ENCODE assay signal across 8 cellular contexts in genomic region chr19:46529622-46530451, GRCh38. TPM values are rescaled to one million over a fixed set of nuclear protein-coding genes. Genes with fewer than 3 reads are reported as not detected.
DNase-seq lines count a peak whose midpoint lies in the region; ATAC-seq, FAIRE-seq and TF ChIP-seq lines count a peak whose summit lies in the region.

No MANE protein-coding gene starts in this region.

- peak; percentile 72 for DNase-seq in D721Med (ENCODE audit: insufficient read length, low spot score)
- DNase-seq in HuH-7.5 (ENCODE audit: low spot score): peak; percentile 65
- no peak for DNase-seq in RWPE2 (ENCODE audit: low spot score)
- peak; percentile 57 for DNase-seq in activated T-helper 2 cell treated with anti-CD3 and anti-CD28 coated beads, Interferon-gamma antibody, Interleukin-2, Interleukin-4, amounts not matched to agents 10 μg/mL and 5 μg/mL and 100 μg/mL, durations not matched to agents 14 hours and 24 hours and 36 hours (ENCODE audit: low spot score)
- peak; percentile 69 for DNase-seq in fibroblast of villous mesenchyme (ENCODE audit: low read depth)
- peak; percentile 76 for DNase-seq in ureter (ENCODE audit: low spot score)

- H3K36me3 Mint-ChIP-seq in activated T-helper 2 cell treated with anti-CD3 and anti-CD28 coated beads, Interferon-gamma antibody, Interleukin-2, Interleukin-4, amounts not matched to agents 10 μg/mL and 5 μg/mL and 100 μg/mL, durations not matched to agents 14 hours and 24 hours and 36 hours (ENCODE audit: low read depth): peaks cover 5% of the 10 kb centered on the region

- no peak overlapping the region for H3K4me3 ChIP-seq in RWPE2 (ENCODE audit: severe bottlenecking)
- no peak overlapping the region for H3K4me3 ChIP-seq in fibroblast of villous mesenchyme (ENCODE audit: low read depth, low read length)
- no peak overlapping the region for H3K4me3 ChIP-seq in parathyroid adenoma (ENCODE audit: low read depth, low read length)

- H3K4me1 Mint-ChIP-seq in activated T-helper 2 cell treated with anti-CD3 and anti-CD28 coated beads, Interferon-gamma antibody, Interleukin-2, Interleukin-4, amounts not matched to agents 10 μg/mL and 5 μg/mL and 100 μg/mL, durations not matched to agents 14 hours and 24 hours and 36 hours (ENCODE audit: low read depth): peaks cover 14% of the 10 kb centered on the region

- TF ChIP-seq CTCF in D721Med (IDR thresholded peaks at IDR 0.05; ENCODE audit: insufficient read depth, missing control alignments): peak; percentile 93
- peak; percentile 86 for TF ChIP-seq CTCF in RWPE2 (IDR thresholded peaks at IDR 0.05; ENCODE audit: poor library complexity, severe bottlenecking)
- peak; percentile 92 for TF ChIP-seq CTCF in fibroblast of villous mesenchyme (IDR thresholded peaks at IDR 0.05; ENCODE audit: insufficient read depth, low read depth, low read length)
- TF ChIP-seq CTCF in parathyroid adenoma (IDR thresholded peaks at IDR 0.05): peak; percentile 96

- FAIRE-seq in D721Med (lab: Jason Lieb, UNC): peak; percentile 41

- H3K4me2 ChIP-seq in parathyroid adenoma (ENCODE audit: low read length): no peak overlapping the region

- ATAC-seq in RWPE2 (ENCODE audit: low read depth): peak; percentile 60
- no peak for ATAC-seq in HG02610 (IDR thresholded peaks at IDR 0.05; ENCODE audit: unreplicated experiment)

- H3K79me2 ChIP-seq in parathyroid adenoma: no peaks in the 10 kb centered on the region

- H3K9me3 ChIP-seq in RWPE2 (ENCODE audit: severe bottlenecking) (no peaks in the 10 kb centered on the region), parathyroid adenoma (ENCODE audit: control insufficient read depth, low read length) (no peaks in the 10 kb centered on the region)

- intact Hi-C loops in activated T-helper 2 cell treated with anti-CD3 and anti-CD28 coated beads, Interferon-gamma antibody, Interleukin-2, Interleukin-4, amounts not matched to agents 10 μg/mL and 5 μg/mL and 100 μg/mL, durations not matched to agents 14 hours and 24 hours and 36 hours (cut with micrococcal nuclease): loop anchor here (1.0 to 5.0 kb wide), 4 partner anchors 12 to 222 kb away; no protein-coding TSS in a partner anchor

- no peak overlapping the region for H3K27ac Mint-ChIP-seq in activated T-helper 2 cell treated with anti-CD3 and anti-CD28 coated beads, Interferon-gamma antibody, Interleukin-2, Interleukin-4, amounts not matched to agents 10 μg/mL and 5 μg/mL and 100 μg/mL, durations not matched to agents 14 hours and 24 hours and 36 hours

- H3K4me1 ChIP-seq in RWPE2 (ENCODE audit: insufficient read depth, poor library complexity, severe bottlenecking) (peaks cover 9% of the 10 kb centered on the region), parathyroid adenoma (peaks cover 3% of the 10 kb centered on the region)

- H3K4me3 Mint-ChIP-seq in activated T-helper 2 cell treated with anti-CD3 and anti-CD28 coated beads, Interferon-gamma antibody, Interleukin-2, Interleukin-4, amounts not matched to agents 10 μg/mL and 5 μg/mL and 100 μg/mL, durations not matched to agents 14 hours and 24 hours and 36 hours (ENCODE audit: low read depth): no peak overlapping the region

- H3K27me3 ChIP-seq in RWPE2 (ENCODE audit: insufficient read depth, poor library complexity, severe bottlenecking) (no peaks in the 10 kb centered on the region), parathyroid adenoma (ENCODE audit: control insufficient read depth, insufficient read depth, low read length) (no peaks in the 10 kb centered on the region)

- no peaks in the 10 kb centered on the region for H3K36me3 ChIP-seq in RWPE2 (ENCODE audit: low read depth)
- no peaks in the 10 kb centered on the region for H3K36me3 ChIP-seq in parathyroid adenoma (ENCODE audit: control insufficient read depth, insufficient read depth, low read length)

- H3K27me3 Mint-ChIP-seq in activated T-helper 2 cell treated with anti-CD3 and anti-CD28 coated beads, Interferon-gamma antibody, Interleukin-2, Interleukin-4, amounts not matched to agents 10 μg/mL and 5 μg/mL and 100 μg/mL, durations not matched to agents 14 hours and 24 hours and 36 hours (ENCODE audit: low read depth): peaks cover under 1% of the 10 kb centered on the region

- H2AFZ ChIP-seq in parathyroid adenoma: peak overlapping the region; percentile 29

- H3K9me3 Mint-ChIP-seq in activated T-helper 2 cell treated with anti-CD3 and anti-CD28 coated beads, Interferon-gamma antibody, Interleukin-2, Interleukin-4, amounts not matched to agents 10 μg/mL and 5 μg/mL and 100 μg/mL, durations not matched to agents 14 hours and 24 hours and 36 hours: peaks cover 13% of the 10 kb centered on the region

- H3K27ac ChIP-seq in RWPE2 (ENCODE audit: poor library complexity, severe bottlenecking): no peak overlapping the region
- H3K27ac ChIP-seq in parathyroid adenoma: no peak overlapping the region

- H3K9ac ChIP-seq in parathyroid adenoma: no peak overlapping the region

RNA-seq across cellular contexts. Expression of gene PNMA8B, which starts 34.2 kb away (rescaled TPM):
- total RNA-seq in activated T-helper 2 cell treated with anti-CD3 and anti-CD28 coated beads, Interferon-gamma antibody, Interleukin-2, Interleukin-4, amounts not matched to agents 10 μg/mL and 5 μg/mL and 100 μg/mL, durations not matched to agents 14 hours and 24 hours and 36 hours: not detected in 2 replicates
- total RNA-seq in fibroblast of villous mesenchyme: 0.32 and 0.43 TPM in 2 replicates
- 1.1 TPM for total RNA-seq in ureter

RNA-seq across cellular contexts. Expression of gene PNMA8A, which starts 58.5 kb away (rescaled TPM):
- total RNA-seq in activated T-helper 2 cell treated with anti-CD3 and anti-CD28 coated beads, Interferon-gamma antibody, Interleukin-2, Interleukin-4, amounts not matched to agents 10 μg/mL and 5 μg/mL and 100 μg/mL, durations not matched to agents 14 hours and 24 hours and 36 hours: not detected in 2 replicates
- 0.97 and 9.9 TPM in 2 replicates for total RNA-seq in fibroblast of villous mesenchyme
- total RNA-seq in ureter: 6.4 TPM
